ENCODE assay signal across 10 cellular contexts in genomic region chr5:142807378-142807911, GRCh38. TPM values are rescaled to one million over a fixed set of nuclear protein-coding genes. Genes with fewer than 3 reads are reported as not detected.
A peak's percentile ranks its signal among the peaks of the same experiment; 100 is the strongest.
DNase-seq lines count a peak whose midpoint lies in the region; ATAC-seq and TF ChIP-seq lines count a peak whose summit lies in the region.
"Had no signal": no experiment of that assay in that cellular context is flagged by ENCODE, and none has a peak within 500 bp of the region (broad histone marks: within the 10 kb centered on the region; RNA-seq: fewer than 3 reads in every experiment).

No MANE protein-coding gene starts in this region.

- H3K36me3 ChIP-seq in GM23338 (ENCODE audit: insufficient read depth) (no peaks in the 10 kb centered on the region), Panc1 (ENCODE audit: control insufficient read depth, insufficient read depth, low read length) (no peaks in the 10 kb centered on the region), lung (ENCODE audit: control insufficient read depth in 2 of 2, insufficient read depth in 2 of 2, low read length in 2 of 2) (no peaks in the 10 kb centered on the region)

- H3K9me3 Mint-ChIP-seq in GM23338 = no peaks in the 10 kb centered on the region
- H3K9me3 Mint-ChIP-seq: activated T-cell treated with anti-CD3 and anti-CD28 coated beads, Interleukin-2, amount 50 U/mL, for 24 hours had no signal

- peak; percentile 84 for DNase-seq in CD1c-positive myeloid dendritic cell (ENCODE audit: extremely low spot score)
- DNase-seq in GM23338 (ENCODE audit: low spot score) = no peak
- no peak for DNase-seq in Panc1 (ENCODE audit: low read depth, low spot score)
- no peak for DNase-seq in lung (ENCODE audit: low spot score)
- no peak for DNase-seq in RKO (ENCODE audit: low spot score)
- no peak for DNase-seq in ureter (ENCODE audit: low spot score)
- DNase-seq in foreskin keratinocyte = no peak
- no peak for DNase-seq in putamen (ENCODE audit: low spot score)
- DNase-seq: activated T-cell treated with anti-CD3 and anti-CD28 coated beads, Interleukin-2, amount 50 U/mL, for 24 hours had no signal

- H3F3A ChIP-seq in GM23338 (replicated peaks; ENCODE audit: low read depth) = no peaks in the 10 kb centered on the region; the same call in 1 of the 2 replicates

- WGBS in lung, 2 donors = 51 to 58% methylated on average over 6 of the region's 6 CpGs

- H3K4me1 Mint-ChIP-seq in GM23338 = peaks cover 23% of the 10 kb centered on the region

- TF ChIP-seq CTCF in GM23338 (conservative IDR thresholded peaks at IDR 0.05; ENCODE audit: low read depth in 2 of 2) (no peak), Panc1 (IDR thresholded peaks at IDR 0.05) (no peak), lung (IDR thresholded peaks at IDR 0.05; ENCODE audit: control extremely low read depth, extremely low read depth) (no peak), foreskin keratinocyte (conservative IDR thresholded peaks at IDR 0.05) (no peak)

- no peaks in the 10 kb centered on the region for H3K27me3 ChIP-seq in GM23338 (ENCODE audit: insufficient read depth)
- H3K27me3 ChIP-seq in Panc1 (ENCODE audit: control insufficient read depth, insufficient read depth, low read length) = no peaks in the 10 kb centered on the region
- no peaks in the 10 kb centered on the region for H3K27me3 ChIP-seq in lung (ENCODE audit: control insufficient read depth, insufficient read depth)
- H3K27me3 ChIP-seq in foreskin keratinocyte = no peaks in the 10 kb centered on the region

- H3K9me2 ChIP-seq in GM23338 (ENCODE audit: insufficient read depth) = no peaks in the 10 kb centered on the region

- ATAC-seq in GM23338 = peak; percentile 50
- peak; percentile 47 for ATAC-seq in Panc1
- peak; percentile 54 for ATAC-seq in lung (ENCODE audit: insufficient read depth, low FRiP score)
- ATAC-seq in foreskin keratinocyte = no peak

- no peak overlapping the region for H3K4me3 ChIP-seq in GM23338
- no peak overlapping the region for H3K4me3 ChIP-seq in Panc1 (ENCODE audit: low read depth in 2 of 2, low read length in 2 of 2)
- no peak overlapping the region for H3K4me3 ChIP-seq in lung

- in situ Hi-C loops in Panc1 (cut with HindIII; ENCODE audit: low pct_unique_long_range_greater_than_20kb, low sequenced_read_pairs) = no loop called here

- H3K27ac Mint-ChIP-seq in GM23338 = peak overlapping the region; percentile 50; the same call in 1 of the 2 replicates
- H3K27ac Mint-ChIP-seq: activated T-cell treated with anti-CD3 and anti-CD28 coated beads, Interleukin-2, amount 50 U/mL, for 24 hours had no signal

- BruUV-seq in Panc1 (replicated peaks; lab: Mats Ljungman, UMichigan) = no TSS peak

- H3K4me2 ChIP-seq in GM23338 = no peak overlapping the region; the same call in 1 of the 2 replicates

- no peak overlapping the region for H2AFZ ChIP-seq in GM23338

- no peaks in the 10 kb centered on the region for H3K36me3 Mint-ChIP-seq in GM23338 (ENCODE audit: low read depth)

- POLR2A ChIA-PET in Panc1 (lab: Charles Lee) = no interaction called here

- H4K20me1 ChIP-seq in GM23338 (replicated peaks; ENCODE audit: insufficient read depth) = peaks cover 4% of the 10 kb centered on the region; the same call in 1 of the 2 replicates

- H3K4me3 Mint-ChIP-seq in GM23338 = no peak overlapping the region
- H3K4me3 Mint-ChIP-seq: activated T-cell treated with anti-CD3 and anti-CD28 coated beads, Interleukin-2, amount 50 U/mL, for 24 hours had no signal

- H3K79me2 ChIP-seq in GM23338 (replicated peaks; ENCODE audit: insufficient read depth) = peaks cover 52% of the 10 kb centered on the region

- H3K4me1 ChIP-seq in GM23338 (ENCODE audit: insufficient read depth) (peaks cover 20% of the 10 kb centered on the region; the same call in 1 of the 2 replicates), Panc1 (ENCODE audit: control insufficient read depth, insufficient read depth, low read length) (peaks cover 68% of the 10 kb centered on the region), lung (ENCODE audit: control insufficient read depth in 2 of 2, insufficient read depth in 2 of 2, low read length in 2 of 2) (peaks cover 18 to 45% of the 10 kb centered on the region in 2 donors), foreskin keratinocyte (peaks cover 3% of the 10 kb centered on the region)

- peaks cover 3% of the 10 kb centered on the region for H3K27me3 Mint-ChIP-seq in GM23338 (ENCODE audit: insufficient read depth, low read depth, poor library complexity)
- H3K27me3 Mint-ChIP-seq: activated T-cell treated with anti-CD3 and anti-CD28 coated beads, Interleukin-2, amount 50 U/mL, for 24 hours had no signal

- H3K9me3 ChIP-seq in Panc1 (ENCODE audit: control insufficient read depth, insufficient read depth, low read depth, low read length) (no peaks in the 10 kb centered on the region), lung (ENCODE audit: control insufficient read depth in 2 of 2, insufficient read depth in 1 of 2, low read length in 1 of 2) (no peaks in the 10 kb centered on the region)

- CTCF ChIA-PET in Panc1 (lab: Charles Lee) = interaction anchor here (0.6 kb wide), 1 partner anchor 847 kb away, joined by 5 read pairs; no protein-coding TSS in a partner anchor

- H3K27ac ChIP-seq in GM23338 (ENCODE audit: low read depth) (peak overlapping the region; percentile 15; the same call in 1 of the 2 replicates), Panc1 (ENCODE audit: low read length) (peak overlapping the region; percentile 82), lung (ENCODE audit: low read depth in 1 of 2, low read length in 1 of 2) (peak overlapping the region in 1 of 2 donors; percentile 46), foreskin keratinocyte (no peak overlapping the region)
- H3K27ac ChIP-seq: C4-2B had no signal

- intact Hi-C loops in Panc1 (cut with micrococcal nuclease; ENCODE audit: unreplicated experiment) = no loop called here

TF ChIP-seq in GM23338, 12 proteins besides CTCF, POLR2A, EP300 and RAD21:
- TF ChIP-seq CREB1 (CRISPR knock-in tag; IDR thresholded peaks at IDR 0.05; ENCODE audit: low read depth) (no peak), ZNF114 (CRISPR knock-in tag; IDR thresholded peaks at IDR 0.05) (no peak), ETS1 (IDR thresholded peaks at IDR 0.05) (no peak), EZH2phosphoT487 (IDR thresholded peaks at IDR 0.05; ENCODE audit: unreplicated experiment) (no peak), STAT1 (IDR thresholded peaks at IDR 0.05; ENCODE audit: unreplicated experiment) (no peak), REST (IDR thresholded peaks at IDR 0.05; ENCODE audit: unreplicated experiment) (no peak), JUNB (IDR thresholded peaks at IDR 0.05; ENCODE audit: unreplicated experiment) (no peak)

RNA-seq across cellular contexts. Expression of gene ARHGAP26, which starts 37.3 kb away (rescaled TPM):
- total RNA-seq in GM23338 (2014; rRNA removed; shearing (Covaris generic)) = 11.0 and 16.8 TPM in 2 replicates
- 9.5 and 10.5 TPM in 2 replicates for polyA plus RNA-seq in GM23338 (2016; fragmentation: Nextera tagmentation; extraction: Ambion mirVana)
- 65.5 TPM for total RNA-seq in Panc1 (2021; ENCODE audit: unreplicated experiment)
- 24.0 TPM for polyA plus RNA-seq in Panc1 (2012; ENCODE audit: insufficient read length)
- 10 to 100 TPM; 36.2 to 52.3 TPM for total RNA-seq in lung
- polyA plus RNA-seq in lung = 10 to 100 TPM in 1 of 2 donors, 1 to 10 TPM in 1; 5.4 to 24.5 TPM
- 46.9 TPM for total RNA-seq in ureter
- total RNA-seq in foreskin keratinocyte = 6.8 and 9.3 TPM in 2 replicates
- 5.1 and 5.3 TPM in 2 replicates for polyA plus RNA-seq in foreskin keratinocyte
